In the genomic region with DNA sequence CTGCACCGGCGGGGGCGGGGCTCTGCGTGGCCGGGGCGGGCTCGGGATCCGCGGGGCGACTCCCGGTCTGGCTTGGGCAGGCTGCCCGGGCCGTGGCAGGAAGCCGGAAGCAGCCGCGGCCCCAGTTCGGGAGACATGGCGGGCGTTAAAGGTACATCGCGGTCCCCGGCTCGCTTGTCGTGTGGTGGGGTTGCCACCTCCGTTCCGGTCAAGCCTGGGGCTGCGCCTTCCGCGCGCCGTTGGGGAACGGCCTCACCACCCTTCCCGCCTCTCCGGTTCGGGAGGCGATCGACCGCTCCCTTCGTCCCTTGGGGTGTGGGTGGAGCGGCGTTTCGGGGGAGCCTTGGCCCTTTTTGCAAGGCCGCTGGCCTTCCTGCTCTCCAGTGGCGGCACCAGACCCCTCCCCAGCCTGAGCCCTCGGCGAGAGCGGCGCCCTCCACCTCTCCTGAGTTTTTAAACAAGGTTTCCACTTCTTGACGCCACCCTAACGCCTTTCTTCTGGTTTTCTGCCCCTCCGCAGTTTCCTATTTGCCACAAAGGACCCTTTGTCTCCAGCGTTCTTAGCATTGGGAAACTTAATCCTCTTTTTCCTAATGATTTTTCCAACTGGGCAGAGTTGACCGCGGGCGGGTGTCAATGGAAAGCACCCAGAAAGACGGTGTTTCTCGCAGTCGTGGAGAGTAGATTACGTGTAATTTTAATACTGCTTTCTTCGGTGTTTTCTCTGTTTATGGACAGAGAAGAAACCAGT, we compare ENCODE assay signal across 9 cellular contexts. TPM values are rescaled to one million over a fixed set of nuclear protein-coding genes. Genes with fewer than 3 reads are reported as not detected.
DNase-seq lines count a peak whose midpoint lies in the region; ATAC-seq and TF ChIP-seq lines count a peak whose summit lies in the region.
"Had no signal": no experiment of that assay in that cellular context is flagged by ENCODE, and none has a peak within 500 bp of the region (broad histone marks: within the 10 kb centered on the region; RNA-seq: fewer than 3 reads in every experiment).

A gene with protein sequence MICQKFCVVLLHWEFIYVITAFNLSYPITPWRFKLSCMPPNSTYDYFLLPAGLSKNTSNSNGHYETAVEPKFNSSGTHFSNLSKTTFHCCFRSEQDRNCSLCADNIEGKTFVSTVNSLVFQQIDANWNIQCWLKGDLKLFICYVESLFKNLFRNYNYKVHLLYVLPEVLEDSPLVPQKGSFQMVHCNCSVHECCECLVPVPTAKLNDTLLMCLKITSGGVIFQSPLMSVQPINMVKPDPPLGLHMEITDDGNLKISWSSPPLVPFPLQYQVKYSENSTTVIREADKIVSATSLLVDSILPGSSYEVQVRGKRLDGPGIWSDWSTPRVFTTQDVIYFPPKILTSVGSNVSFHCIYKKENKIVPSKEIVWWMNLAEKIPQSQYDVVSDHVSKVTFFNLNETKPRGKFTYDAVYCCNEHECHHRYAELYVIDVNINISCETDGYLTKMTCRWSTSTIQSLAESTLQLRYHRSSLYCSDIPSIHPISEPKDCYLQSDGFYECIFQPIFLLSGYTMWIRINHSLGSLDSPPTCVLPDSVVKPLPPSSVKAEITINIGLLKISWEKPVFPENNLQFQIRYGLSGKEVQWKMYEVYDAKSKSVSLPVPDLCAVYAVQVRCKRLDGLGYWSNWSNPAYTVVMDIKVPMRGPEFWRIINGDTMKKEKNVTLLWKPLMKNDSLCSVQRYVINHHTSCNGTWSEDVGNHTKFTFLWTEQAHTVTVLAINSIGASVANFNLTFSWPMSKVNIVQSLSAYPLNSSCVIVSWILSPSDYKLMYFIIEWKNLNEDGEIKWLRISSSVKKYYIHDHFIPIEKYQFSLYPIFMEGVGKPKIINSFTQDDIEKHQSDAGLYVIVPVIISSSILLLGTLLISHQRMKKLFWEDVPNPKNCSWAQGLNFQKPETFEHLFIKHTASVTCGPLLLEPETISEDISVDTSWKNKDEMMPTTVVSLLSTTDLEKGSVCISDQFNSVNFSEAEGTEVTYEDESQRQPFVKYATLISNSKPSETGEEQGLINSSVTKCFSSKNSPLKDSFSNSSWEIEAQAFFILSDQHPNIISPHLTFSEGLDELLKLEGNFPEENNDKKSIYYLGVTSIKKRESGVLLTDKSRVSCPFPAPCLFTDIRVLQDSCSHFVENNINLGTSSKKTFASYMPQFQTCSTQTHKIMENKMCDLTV (plus strand): TSS at position 79 of the 751 bp plus-strand sequence. CDS start 144,898 bp downstream, outside the sequence.
A gene with protein sequence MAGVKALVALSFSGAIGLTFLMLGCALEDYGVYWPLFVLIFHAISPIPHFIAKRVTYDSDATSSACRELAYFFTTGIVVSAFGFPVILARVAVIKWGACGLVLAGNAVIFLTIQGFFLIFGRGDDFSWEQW (plus strand): TSS at position 79 of the 751 bp plus-strand sequence. CDS start 57 bp downstream, at position 136.

- peak; percentile 65 for TF ChIP-seq CTCF in HEK293 (tag by site-specific recombination; IDR thresholded peaks at IDR 0.05)

- peak; percentile 4 to 67 for ATAC-seq in stimulated activated naive B cell treated with anti-CD40 and anti-IgM and Interleukin-4, amounts not matched to agents 10 μg/mL and 1 μg/mL and 100 μg/mL, for 72 hours (replicated peaks)

- no peaks in the 10 kb centered on the region for H3K9me3 Mint-ChIP-seq in stimulated activated naive B cell treated with anti-CD40 and anti-IgM and Interleukin-4, amounts not matched to agents 10 μg/mL and 1 μg/mL and 100 μg/mL, for 72 hours
- H3K9me3 Mint-ChIP-seq: nephron had no signal

- CTCF ChIA-PET in HEK293 (lab: Yijun Ruan, JAX) = interaction anchor here (0.7 to 1.3 kb wide), 3 partner anchors 185 to 267 kb away, joined by 3 to 5 read pairs (median 5); no protein-coding TSS in a partner anchor

- H3K27ac Mint-ChIP-seq in stimulated activated naive B cell treated with anti-CD40 and anti-IgM and Interleukin-4, amounts not matched to agents 10 μg/mL and 1 μg/mL and 100 μg/mL, for 72 hours = peak within 1 kb of the TSS; percentile 93

- peak within 1 kb of the TSS; percentile 90 for H3K4me3 ChIP-seq in HEK293 (ENCODE audit: low read depth, low read length)

- H3K4me1 ChIP-seq in HEK293 (ENCODE audit: control insufficient read depth, insufficient read depth, low read length) = no peaks in the 10 kb centered on the region

- 0 to 1% (median 1%) methylated on average over 40 to 60 of the region's 60 CpGs for WGBS in adipose tissue, 3 donors

- peaks cover 0 to 8% of the 10 kb centered on the region in 2 experiments; a peak in 1 of 3 replicates for H3K36me3 ChIP-seq in HEK293 (ENCODE audit: control insufficient read depth in 2 of 2, insufficient read depth in 1 of 2, low read length in 2 of 2)

- peak within 1 kb of the TSS; percentile 90 for H3K27ac ChIP-seq in HEK293 (ENCODE audit: extremely low read depth, low read depth, low read length)
- H3K27ac ChIP-seq in adipose tissue (ENCODE audit: low read depth, low read length) = peak within 1 kb of the TSS; percentile 36

- H3K36me3 Mint-ChIP-seq in stimulated activated naive B cell treated with anti-CD40 and anti-IgM and Interleukin-4, amounts not matched to agents 10 μg/mL and 1 μg/mL and 100 μg/mL, for 72 hours = peaks cover 7 to 8% of the 10 kb centered on the region in 2 donors

- POLR2A ChIA-PET in HEK293 (lab: Yijun Ruan, JAX) = interaction anchor here (0.6 to 1.5 kb wide), 11 partner anchors 9 to 346 kb away, joined by 3 to 9 read pairs (median 5); a partner anchor contains a TSS

- no peaks in the 10 kb centered on the region for H3K9me3 ChIP-seq in HEK293 (ENCODE audit: control insufficient read depth, insufficient read depth, low read depth, low read length)

- no peaks in the 10 kb centered on the region for H3K27me3 Mint-ChIP-seq in stimulated activated naive B cell treated with anti-CD40 and anti-IgM and Interleukin-4, amounts not matched to agents 10 μg/mL and 1 μg/mL and 100 μg/mL, for 72 hours

- DNase-seq in NCI-H2171 treated with DMSO at 0.1 percent for 48 hours (lab: John Stamatoyannopoulos, UW) (peak; percentile 54), NCI-H2171 (lab: John Stamatoyannopoulos, UW) (no peak), NCI-H1417 treated with DMSO at 0.1 percent for 48 hours (lab: John Stamatoyannopoulos, UW) (peak; percentile 67), iris pigment epithelial cell (ENCODE audit: low read depth) (peak; percentile 40), H4 (ENCODE audit: low spot score) (no peak)
- no peak for DNase-seq in stimulated activated naive B cell treated with anti-CD40 and anti-IgM and Interleukin-4, amounts not matched to agents 10 μg/mL and 1 μg/mL and 100 μg/mL, for 72 hours

- peaks cover 10% of the 10 kb centered on the region in 2 donors for H3K4me1 Mint-ChIP-seq in stimulated activated naive B cell treated with anti-CD40 and anti-IgM and Interleukin-4, amounts not matched to agents 10 μg/mL and 1 μg/mL and 100 μg/mL, for 72 hours

- H3K4me3 Mint-ChIP-seq in stimulated activated naive B cell treated with anti-CD40 and anti-IgM and Interleukin-4, amounts not matched to agents 10 μg/mL and 1 μg/mL and 100 μg/mL, for 72 hours = no peak within 1 kb of the TSS

TF ChIP-seq in HEK293, 187 proteins besides CTCF, POLR2A, EP300 and RAD21 (continues in another document):
- TF ChIP-seq SP7 (tag by site-specific recombination; IDR thresholded peaks at IDR 0.05) = peak; percentile 73; the same call in 1 of the 2 replicates
- TF ChIP-seq, protein P1, sequence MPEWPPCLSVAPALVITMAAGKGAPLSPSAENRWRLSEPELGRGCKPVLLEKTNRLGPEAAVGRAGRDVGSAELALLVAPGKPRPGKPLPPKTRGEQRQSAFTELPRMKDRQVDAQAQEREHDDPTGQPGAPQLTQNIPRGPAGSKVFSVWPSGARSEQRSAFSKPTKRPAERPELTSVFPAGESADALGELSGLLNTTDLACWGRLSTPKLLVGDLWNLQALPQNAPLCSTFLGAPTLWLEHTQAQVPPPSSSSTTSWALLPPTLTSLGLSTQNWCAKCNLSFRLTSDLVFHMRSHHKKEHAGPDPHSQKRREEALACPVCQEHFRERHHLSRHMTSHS (tag by site-specific recombination; IDR thresholded peaks at IDR 0.05) = no peak
- TF ChIP-seq, protein P2, sequence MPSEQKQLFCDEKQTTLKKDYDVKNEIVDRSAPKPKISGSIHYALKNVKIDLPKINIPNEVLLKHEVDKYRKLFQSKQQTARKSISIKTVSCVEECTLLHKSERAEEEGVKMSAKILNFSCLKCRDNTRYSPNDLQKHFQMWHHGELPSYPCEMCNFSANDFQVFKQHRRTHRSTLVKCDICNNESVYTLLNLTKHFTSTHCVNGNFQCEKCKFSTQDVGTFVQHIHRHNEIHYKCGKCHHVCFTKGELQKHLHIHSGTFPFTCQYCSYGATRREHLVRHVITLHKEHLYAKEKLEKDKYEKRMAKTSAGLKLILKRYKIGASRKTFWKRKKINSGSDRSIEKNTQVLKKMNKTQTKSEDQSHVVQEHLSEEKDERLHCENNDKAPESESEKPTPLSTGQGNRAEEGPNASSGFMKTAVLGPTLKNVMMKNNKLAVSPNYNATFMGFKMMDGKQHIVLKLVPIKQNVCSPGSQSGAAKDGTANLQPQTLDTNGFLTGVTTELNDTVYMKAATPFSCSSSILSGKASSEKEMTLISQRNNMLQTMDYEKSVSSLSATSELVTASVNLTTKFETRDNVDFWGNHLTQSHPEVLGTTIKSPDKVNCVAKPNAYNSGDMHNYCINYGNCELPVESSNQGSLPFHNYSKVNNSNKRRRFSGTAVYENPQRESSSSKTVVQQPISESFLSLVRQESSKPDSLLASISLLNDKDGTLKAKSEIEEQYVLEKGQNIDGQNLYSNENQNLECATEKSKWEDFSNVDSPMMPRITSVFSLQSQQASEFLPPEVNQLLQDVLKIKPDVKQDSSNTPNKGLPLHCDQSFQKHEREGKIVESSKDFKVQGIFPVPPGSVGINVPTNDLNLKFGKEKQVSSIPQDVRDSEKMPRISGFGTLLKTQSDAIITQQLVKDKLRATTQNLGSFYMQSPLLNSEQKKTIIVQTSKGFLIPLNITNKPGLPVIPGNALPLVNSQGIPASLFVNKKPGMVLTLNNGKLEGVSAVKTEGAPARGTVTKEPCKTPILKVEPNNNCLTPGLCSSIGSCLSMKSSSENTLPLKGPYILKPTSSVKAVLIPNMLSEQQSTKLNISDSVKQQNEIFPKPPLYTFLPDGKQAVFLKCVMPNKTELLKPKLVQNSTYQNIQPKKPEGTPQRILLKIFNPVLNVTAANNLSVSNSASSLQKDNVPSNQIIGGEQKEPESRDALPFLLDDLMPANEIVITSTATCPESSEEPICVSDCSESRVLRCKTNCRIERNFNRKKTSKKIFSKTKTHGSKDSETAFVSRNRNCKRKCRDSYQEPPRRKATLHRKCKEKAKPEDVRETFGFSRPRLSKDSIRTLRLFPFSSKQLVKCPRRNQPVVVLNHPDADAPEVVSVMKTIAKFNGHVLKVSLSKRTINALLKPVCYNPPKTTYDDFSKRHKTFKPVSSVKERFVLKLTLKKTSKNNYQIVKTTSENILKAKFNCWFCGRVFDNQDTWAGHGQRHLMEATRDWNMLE (tag by site-specific recombination; conservative IDR thresholded peaks at IDR 0.05; ENCODE audit: low read depth) = peak; percentile 55
- TF ChIP-seq ZNF354C (tag by site-specific recombination; IDR thresholded peaks at IDR 0.05; ENCODE audit: borderline replicate concordance, low read depth) = no peak

RNA-seq across cellular contexts. Expression of the first gene that starts in this region (rescaled TPM):
- polyA plus RNA-seq in adipose tissue = 1 to 10 TPM; 2.4 to 9.0 (median 4.8) TPM
- total RNA-seq in H4 (2014; rRNA removed; shearing (Covaris generic)) = 1.9 and 2.4 TPM in 2 replicates

RNA-seq across cellular contexts. Expression of the second gene that starts in this region (rescaled TPM):
- 10 to 100 TPM; 23.9 to 52.7 (median 48.9) TPM for polyA plus RNA-seq in adipose tissue
- 32.8 and 43.4 TPM in 2 replicates for total RNA-seq in H4 (2014; rRNA removed; shearing (Covaris generic))

Comparison
In these comparisons a context has a peak if more than half of its experiments do, and no peak if none do; other contexts are left out.
1. DNase-seq: peak in NCI-H2171 treated with DMSO at 0.1 percent for 48 hours (single experiment), NCI-H1417 treated with DMSO at 0.1 percent for 48 hours (single experiment) and iris pigment epithelial cell (single experiment); none in NCI-H2171 (single experiment), stimulated activated naive B cell treated with anti-CD40 and anti-IgM and Interleukin-4, amounts not matched to agents 10 μg/mL and 1 μg/mL and 100 μg/mL, for 72 hours (single experiment) and H4 (single experiment).